Comparison of ENCODE assay signal across 1 cellular context in genomic region chr10:78768882-78769281, GRCh38.
A peak's percentile ranks its signal among the peaks of the same experiment; 100 is the strongest.
TF ChIP-seq lines count a peak whose summit lies in the region.

No MANE protein-coding gene starts in this region.

TF ChIP-seq in HEK293, 187 proteins besides CTCF, POLR2A, EP300 and RAD21 (continued from another document):
- TF ChIP-seq ZNF148 (tag by site-specific recombination; IDR thresholded peaks at IDR 0.05; ENCODE audit: borderline replicate concordance), result no peak
- TF ChIP-seq ZNF114 (tag by site-specific recombination; IDR thresholded peaks at IDR 0.05), result no peak
- TF ChIP-seq ZNF76 (tag by site-specific recombination; IDR thresholded peaks at IDR 0.05; ENCODE audit: borderline replicate concordance, low read depth), result no peak
- no peak for TF ChIP-seq ZBTB17 (tag by site-specific recombination; IDR thresholded peaks at IDR 0.05)
- no peak for TF ChIP-seq ZNF423 (tag by site-specific recombination; IDR thresholded peaks at IDR 0.05)
- TF ChIP-seq WT1 (tag by site-specific recombination; IDR thresholded peaks at IDR 0.05), result no peak
- TF ChIP-seq ZNF791 (tag by site-specific recombination; IDR thresholded peaks at IDR 0.05), result no peak
- TF ChIP-seq ZNF404 (tag by site-specific recombination; IDR thresholded peaks at IDR 0.05), result no peak
- no peak for TF ChIP-seq OSR2 (tag by site-specific recombination; IDR thresholded peaks at IDR 0.05)
- TF ChIP-seq ZNF398 (tag by site-specific recombination; IDR thresholded peaks at IDR 0.05), result 0 out of 2 replicates have a peak, but pooled peaks have one; percentile 13
- no peak for TF ChIP-seq ZFP37 (tag by site-specific recombination; IDR thresholded peaks at IDR 0.05)
- TF ChIP-seq, protein P1, sequence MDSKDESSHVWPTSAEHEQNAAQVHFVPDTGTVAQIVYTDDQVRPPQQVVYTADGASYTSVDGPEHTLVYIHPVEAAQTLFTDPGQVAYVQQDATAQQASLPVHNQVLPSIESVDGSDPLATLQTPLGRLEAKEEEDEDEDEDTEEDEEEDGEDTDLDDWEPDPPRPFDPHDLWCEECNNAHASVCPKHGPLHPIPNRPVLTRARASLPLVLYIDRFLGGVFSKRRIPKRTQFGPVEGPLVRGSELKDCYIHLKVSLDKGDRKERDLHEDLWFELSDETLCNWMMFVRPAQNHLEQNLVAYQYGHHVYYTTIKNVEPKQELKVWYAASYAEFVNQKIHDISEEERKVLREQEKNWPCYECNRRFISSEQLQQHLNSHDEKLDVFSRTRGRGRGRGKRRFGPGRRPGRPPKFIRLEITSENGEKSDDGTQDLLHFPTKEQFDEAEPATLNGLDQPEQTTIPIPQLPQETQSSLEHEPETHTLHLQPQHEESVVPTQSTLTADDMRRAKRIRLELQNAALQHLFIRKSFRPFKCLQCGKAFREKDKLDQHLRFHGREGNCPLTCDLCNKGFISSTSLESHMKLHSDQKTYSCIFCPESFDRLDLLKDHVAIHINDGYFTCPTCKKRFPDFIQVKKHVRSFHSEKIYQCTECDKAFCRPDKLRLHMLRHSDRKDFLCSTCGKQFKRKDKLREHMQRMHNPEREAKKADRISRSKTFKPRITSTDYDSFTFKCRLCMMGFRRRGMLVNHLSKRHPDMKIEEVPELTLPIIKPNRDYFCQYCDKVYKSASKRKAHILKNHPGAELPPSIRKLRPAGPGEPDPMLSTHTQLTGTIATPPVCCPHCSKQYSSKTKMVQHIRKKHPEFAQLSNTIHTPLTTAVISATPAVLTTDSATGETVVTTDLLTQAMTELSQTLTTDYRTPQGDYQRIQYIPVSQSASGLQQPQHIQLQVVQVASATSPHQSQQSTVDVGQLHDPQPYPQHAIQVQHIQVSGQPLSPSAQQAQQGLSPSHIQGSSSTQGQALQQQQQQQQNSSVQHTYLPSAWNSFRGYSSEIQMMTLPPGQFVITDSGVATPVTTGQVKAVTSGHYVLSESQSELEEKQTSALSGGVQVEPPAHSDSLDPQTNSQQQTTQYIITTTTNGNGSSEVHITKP (tag by site-specific recombination; IDR thresholded peaks at IDR 0.05), result no peak
- peak; percentile 19; the same call in 1 of the 2 replicates for TF ChIP-seq PRDM1 (tag by site-specific recombination; IDR thresholded peaks at IDR 0.05)
- TF ChIP-seq ZNF626 (tag by site-specific recombination; IDR thresholded peaks at IDR 0.05), result no peak
